ENCODE assay signal across 12 cellular contexts in the genomic region with DNA sequence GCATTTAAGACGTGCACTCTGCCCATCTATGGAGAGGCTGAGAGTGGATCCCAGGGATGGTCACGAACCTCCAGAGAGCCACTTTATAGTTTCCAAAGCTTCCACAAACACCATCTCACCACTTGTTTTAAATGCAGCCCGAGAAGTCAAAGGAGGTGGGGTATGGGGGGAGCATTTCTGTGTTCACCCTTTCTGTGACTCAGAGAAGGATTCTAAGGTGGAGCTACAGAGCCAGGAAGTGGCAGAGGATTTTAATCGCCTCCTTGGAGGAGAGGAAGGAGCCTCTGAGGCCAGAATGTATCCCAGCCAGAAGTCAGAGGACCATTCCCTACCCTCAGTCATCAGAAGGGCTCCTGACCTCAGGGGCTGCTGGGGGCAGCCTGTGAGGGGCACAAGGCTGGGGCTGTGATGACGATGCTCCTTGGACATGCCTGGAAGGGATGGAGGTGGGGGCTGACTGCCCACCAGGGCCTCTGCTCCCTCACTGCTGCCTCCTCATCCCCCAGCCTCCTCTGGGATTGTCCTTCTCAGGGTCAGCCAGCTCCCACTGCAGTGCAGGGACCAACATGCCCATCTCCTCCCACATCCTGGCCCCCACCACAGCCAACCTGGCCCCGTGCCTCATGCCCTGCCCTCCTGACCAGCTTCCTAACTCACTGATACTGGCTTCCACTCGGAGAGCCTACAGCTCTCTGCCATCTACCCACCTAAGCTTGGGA. TPM values are rescaled to one million over a fixed set of nuclear protein-coding genes. Genes with fewer than 3 reads are reported as not detected.
A peak's percentile ranks its signal among the peaks of the same experiment; 100 is the strongest.
DNase-seq lines count a peak whose midpoint lies in the region; ATAC-seq and TF ChIP-seq lines count a peak whose summit lies in the region.
"Had no signal": no experiment of that assay in that cellular context is flagged by ENCODE, and none has a peak within 500 bp of the region (broad histone marks: within the 10 kb centered on the region; RNA-seq: fewer than 3 reads in every experiment).

No MANE protein-coding gene starts in this region.

- H3K27ac ChIP-seq in breast epithelium (peak overlapping the region in 1 of 2 donors; percentile 7), upper lobe of right lung (no peak overlapping the region)
- H3K27ac ChIP-seq: esophagus muscularis mucosa, HL-60 had no signal

- POLR2A ChIA-PET in MCF 10A (lab: Yijun Ruan, JAX) = interaction anchor here (0.6 to 2.9 kb wide), 4 partner anchors 13 to 122 kb away, joined by 3 to 14 read pairs (median 4); a partner anchor contains a TSS
- POLR2A ChIA-PET in activated CD4-positive, alpha-beta memory T cell treated with anti-CD3 and anti-CD28 coated beads, Interleukin-2, amount 10 ng/mL, durations not matched to agents 7 days and 5 days (lab: Charles Lee) = interaction anchor here (0.6 to 7.8 kb wide), 4 partner anchors 13 to 97 kb away, joined by 3 to 60 read pairs (median 32); a partner anchor contains a TSS

- peaks cover 22% of the 10 kb centered on the region for H3K4me1 Mint-ChIP-seq in MCF 10A (ENCODE audit: insufficient read depth, unreplicated experiment)
- peaks cover 41% of the 10 kb centered on the region for H3K4me1 Mint-ChIP-seq in activated CD4-positive, alpha-beta memory T cell treated with anti-CD3 and anti-CD28 coated beads, Interleukin-2, amount 10 ng/mL, durations not matched to agents 7 days and 5 days

- H3K9me3 ChIP-seq in breast epithelium = no peaks in the 10 kb centered on the region
- no peaks in the 10 kb centered on the region for H3K9me3 ChIP-seq in upper lobe of right lung
- H3K9me3 ChIP-seq: esophagus muscularis mucosa had no signal

- no peaks in the 10 kb centered on the region for H3K27me3 ChIP-seq in breast epithelium
- no peaks in the 10 kb centered on the region for H3K27me3 ChIP-seq in upper lobe of right lung
- H3K27me3 ChIP-seq: esophagus muscularis mucosa had no signal

- no peaks in the 10 kb centered on the region for H3K36me3 ChIP-seq in breast epithelium
- H3K36me3 ChIP-seq in upper lobe of right lung = no peaks in the 10 kb centered on the region

- H3K4me1 ChIP-seq in breast epithelium (no peaks in the 10 kb centered on the region), upper lobe of right lung (peaks cover 13% of the 10 kb centered on the region)

- no peaks in the 10 kb centered on the region for H3K9me3 Mint-ChIP-seq in MCF 10A (ENCODE audit: unreplicated experiment)
- H3K9me3 Mint-ChIP-seq in activated CD4-positive, alpha-beta memory T cell treated with anti-CD3 and anti-CD28 coated beads, Interleukin-2, amount 10 ng/mL, durations not matched to agents 7 days and 5 days = no peaks in the 10 kb centered on the region
- H3K9me3 Mint-ChIP-seq: activated naive CD4-positive, alpha-beta T cell treated with anti-CD3 and anti-CD28 coated beads, Interleukin-2, amount 50 U/mL, for 72 hours had no signal

- CTCF ChIA-PET in MCF 10A (lab: Yijun Ruan, JAX) = interaction anchor here (0.6 to 1.8 kb wide), 7 partner anchors 11 to 152 kb away, joined by 3 to 10 read pairs (median 3); no protein-coding TSS in a partner anchor
- CTCF ChIA-PET in activated CD4-positive, alpha-beta memory T cell treated with anti-CD3 and anti-CD28 coated beads, Interleukin-2, amount 10 ng/mL, durations not matched to agents 7 days and 5 days (lab: Charles Lee) = interaction anchor here (2.4 to 5.1 kb wide), 2 partner anchors 13 to 48 kb away, joined by 12 to 37 read pairs; a partner anchor contains a TSS

- TF ChIP-seq CTCF in MCF 10A (IDR thresholded peaks at IDR 0.05; ENCODE audit: unreplicated experiment) (no peak), breast epithelium (IDR thresholded peaks at IDR 0.05) (no peak), foreskin fibroblast (IDR thresholded peaks at IDR 0.05; ENCODE audit: low read depth, low read length) (no peak), upper lobe of right lung (IDR thresholded peaks at IDR 0.05) (no peak)

- no peaks in the 10 kb centered on the region for H3K27me3 Mint-ChIP-seq in MCF 10A (ENCODE audit: insufficient read depth, unreplicated experiment)
- no peaks in the 10 kb centered on the region for H3K27me3 Mint-ChIP-seq in activated CD4-positive, alpha-beta memory T cell treated with anti-CD3 and anti-CD28 coated beads, Interleukin-2, amount 10 ng/mL, durations not matched to agents 7 days and 5 days

- no peak for ATAC-seq in upper lobe of right lung

- BruUV-seq in MCF 10A (replicated peaks; lab: Mats Ljungman, UMichigan) = no TSS peak

- DNase-seq in MCF 10A (ENCODE audit: unreplicated experiment) = no peak
- DNase-seq in breast epithelium (ENCODE audit: low spot score in 2 of 2) = no peak
- no peak for DNase-seq in activated CD4-positive, alpha-beta memory T cell treated with anti-CD3 and anti-CD28 coated beads, Interleukin-2, amount 10 ng/mL, durations not matched to agents 7 days and 5 days
- DNase-seq in foreskin fibroblast = peak in 1 of 2 donors; percentile 65
- DNase-seq in upper lobe of right lung = peak; percentile 18
- DNase-seq in cerebellum (ENCODE audit: low spot score) = no peak
- no peak for DNase-seq in NAMALWA (ENCODE audit: low spot score)
- no peak for DNase-seq in stimulated activated naive CD4-positive, alpha-beta T cell treated with Interleukin-2 at 50 U/mL for 16 hours (lab: John Stamatoyannopoulos, UW)
- DNase-seq: stimulated activated naive CD4-positive, alpha-beta T cell had no signal

- no peak overlapping the region for H3K4me3 Mint-ChIP-seq in MCF 10A (ENCODE audit: unreplicated experiment)
- peak overlapping the region; percentile 35 for H3K4me3 Mint-ChIP-seq in activated CD4-positive, alpha-beta memory T cell treated with anti-CD3 and anti-CD28 coated beads, Interleukin-2, amount 10 ng/mL, durations not matched to agents 7 days and 5 days

- intact Hi-C loops in MCF 10A (cut with micrococcal nuclease) (no loop called here), breast epithelium (cut with DNase I; ENCODE audit: low total_unique reads) (no loop called here), upper lobe of right lung (cut with DNase I) (no loop called here)

- peak overlapping the region; percentile 59 for H3K27ac Mint-ChIP-seq in MCF 10A (ENCODE audit: low read depth, unreplicated experiment)
- peak overlapping the region; percentile 42 for H3K27ac Mint-ChIP-seq in activated CD4-positive, alpha-beta memory T cell treated with anti-CD3 and anti-CD28 coated beads, Interleukin-2, amount 10 ng/mL, durations not matched to agents 7 days and 5 days

- TF ChIP-seq POLR2A in breast epithelium (IDR thresholded peaks at IDR 0.05) = no peak

- no peaks in the 10 kb centered on the region for H3K36me3 Mint-ChIP-seq in MCF 10A (ENCODE audit: insufficient read depth, unreplicated experiment)
- H3K36me3 Mint-ChIP-seq in activated CD4-positive, alpha-beta memory T cell treated with anti-CD3 and anti-CD28 coated beads, Interleukin-2, amount 10 ng/mL, durations not matched to agents 7 days and 5 days (ENCODE audit: low read depth) = peaks cover 9% of the 10 kb centered on the region
- H3K36me3 Mint-ChIP-seq: activated naive CD4-positive, alpha-beta T cell treated with anti-CD3 and anti-CD28 coated beads, Interleukin-2, amount 50 U/mL, for 72 hours had no signal

- H3K4me3 ChIP-seq in breast epithelium (no peak overlapping the region), foreskin fibroblast (ENCODE audit: low read depth in 1 of 2, low read length in 2 of 2) (peak overlapping the region; percentile 6 to 24), upper lobe of right lung (no peak overlapping the region)
- H3K4me3 ChIP-seq: esophagus muscularis mucosa had no signal

RNA-seq across cellular contexts. Expression of a gene that starts 2.8 kb away (rescaled TPM):
- 9.6 and 14.0 TPM in 2 replicates for total RNA-seq in MCF 10A (2022)
- total RNA-seq in breast epithelium = 10 to 100 TPM; 13.6 to 27.5 (median 24.4) TPM
- total RNA-seq in activated CD4-positive, alpha-beta memory T cell treated with anti-CD3 and anti-CD28 coated beads, Interleukin-2, amount 10 ng/mL, durations not matched to agents 7 days and 5 days = 10 to 100 TPM; 26.7 to 29.7 TPM
- 20.3 TPM for total RNA-seq in upper lobe of right lung
- 17.8 TPM for total RNA-seq in cerebellum

RNA-seq across cellular contexts. Expression of a gene that starts 24.3 kb away (rescaled TPM):
- total RNA-seq in MCF 10A (2022) (57.2 and 71.5 TPM in 2 replicates), breast epithelium (10 to 100 TPM; 46.0 to 64.9 (median 49.1) TPM), upper lobe of right lung (47.1 TPM), cerebellum (32.8 TPM)
- 10 to 100 TPM; 56.5 to 57.5 TPM for total RNA-seq in activated CD4-positive, alpha-beta memory T cell treated with anti-CD3 and anti-CD28 coated beads, Interleukin-2, amount 10 ng/mL, durations not matched to agents 7 days and 5 days

RNA-seq across cellular contexts. Expression of a gene that starts 24.3 kb away (rescaled TPM):
- total RNA-seq in MCF 10A (2022) = 6.0 and 6.7 TPM in 2 replicates
- 1 to 10 TPM in 1 of 3 donors, under 1 TPM in 2; 0.29 to 2.0 (median 0.64) TPM for total RNA-seq in breast epithelium
- total RNA-seq in activated CD4-positive, alpha-beta memory T cell treated with anti-CD3 and anti-CD28 coated beads, Interleukin-2, amount 10 ng/mL, durations not matched to agents 7 days and 5 days = 10 to 100 TPM; 25.1 to 26.1 TPM
- total RNA-seq in upper lobe of right lung = 1.3 TPM
- 4.7 TPM for total RNA-seq in cerebellum
- total RNA-seq: esophagus muscularis mucosa had no signal

RNA-seq across cellular contexts. Expression of a gene that starts 48.6 kb away (rescaled TPM):
- 306 and 344 TPM in 2 replicates for total RNA-seq in MCF 10A (2022)
- 10 to 100 TPM; 42.1 to 72.8 (median 54.0) TPM for total RNA-seq in breast epithelium
- 10 to 100 TPM; 67.1 to 68.9 TPM for total RNA-seq in activated CD4-positive, alpha-beta memory T cell treated with anti-CD3 and anti-CD28 coated beads, Interleukin-2, amount 10 ng/mL, durations not matched to agents 7 days and 5 days
- total RNA-seq in upper lobe of right lung = 68.0 TPM
- total RNA-seq in cerebellum = 35.9 TPM

Comparison
In these comparisons a context has a peak if more than half of its experiments do, and no peak if none do; other contexts are left out.
1. H3K4me3 ChIP-seq: peak in foreskin fibroblast (2 of 2); none in breast epithelium (0 of 3) and upper lobe of right lung (single experiment).